23 cellular contexts compared by ENCODE assay signal in the genomic region with DNA sequence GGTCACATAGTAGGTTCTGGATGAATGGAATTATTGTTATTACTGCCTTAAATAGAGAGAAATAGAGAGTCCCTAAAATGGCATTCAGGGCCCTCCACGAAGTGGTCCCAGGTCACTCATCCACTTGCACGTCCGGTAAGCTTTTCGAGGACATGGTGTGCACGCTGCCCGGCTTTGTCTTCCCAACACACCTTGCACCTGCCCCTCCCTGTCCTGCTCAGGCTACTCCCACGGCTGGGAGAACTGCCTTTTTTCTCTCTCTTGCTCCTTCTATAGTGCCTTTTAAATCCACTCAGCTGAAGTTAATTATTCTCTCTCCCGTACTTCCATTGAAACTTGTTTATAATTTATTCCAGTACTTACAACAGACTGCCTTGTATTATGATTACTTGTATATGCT. TPM values are rescaled to one million over a fixed set of nuclear protein-coding genes. Genes with fewer than 3 reads are reported as not detected.
"Had no signal": no experiment of that assay in that cellular context is flagged by ENCODE, and none has a peak within 500 bp of the region (broad histone marks: within the 10 kb centered on the region; RNA-seq: fewer than 3 reads in every experiment).

No MANE protein-coding gene starts in this region.

- DNase-seq: hippocampal formation; kidney glomerular epithelial cell; left cardiac atrium; left ventricle myocardium inferior; mesendoderm; naive thymus-derived CD4-positive, alpha-beta T cell; nucleus accumbens; pancreas; posterior cingulate gyrus; retina; right cardiac atrium; spleen; stimulated activated CD4-positive, alpha-beta T cell treated with anti-CD3 and anti-CD28 coated beads, Interleukin-4, amount 100 ng/mL, for 24 hours; stimulated activated naive CD4-positive, alpha-beta T cell; stomach; testis; tibial artery; uterus had no signal

- H3K4me1 ChIP-seq: pancreas, prostate gland, testis, uterus had no signal

- H3K27ac ChIP-seq: pancreas, prostate gland, skin epidermis, spleen, stomach, testis, uterus had no signal

- H3K27me3 ChIP-seq: pancreas, testis, tibial artery had no signal

- H3K4me3 ChIP-seq: left ventricle myocardium inferior, lung, pancreas, prostate gland, skin epidermis, spleen, stomach, testis, tibial artery, uterus had no signal

- FAIRE-seq: keratinocyte, pancreas had no signal

- H3K9me3 ChIP-seq: left ventricle myocardium inferior, pancreas, prostate gland, spleen, stomach, testis, tibial artery, uterus had no signal

- H3K36me3 ChIP-seq: left ventricle myocardium inferior, pancreas, prostate gland, spleen, stomach, tibial artery, uterus had no signal

RNA-seq across cellular contexts. Expression of gene DGKG, which starts 5.6 kb away (rescaled TPM):
- polyA plus RNA-seq: naive thymus-derived CD4-positive, alpha-beta T cell; neural cell had no signal
